Comparison of ENCODE assay signal across 8 cellular contexts in genomic region chr17:58587713-58588117, GRCh38.
A peak's percentile ranks its signal among the peaks of the same experiment; 100 is the strongest.
DNase-seq lines count a peak whose midpoint lies in the region; ATAC-seq and TF ChIP-seq lines count a peak whose summit lies in the region.

No MANE protein-coding gene starts in this region.

- TF ChIP-seq POLR2A in NB4 (IDR thresholded peaks at IDR 0.05; ENCODE audit: extremely low read depth, insufficient read length) (no peak), adrenal gland (IDR thresholded peaks at IDR 0.05) (no peak)

- TF ChIP-seq CTCF in GM12874 (IDR thresholded peaks at IDR 0.05; ENCODE audit: insufficient read depth, low read depth, low read length) (peak; percentile 96), NB4 (IDR thresholded peaks at IDR 0.05; ENCODE audit: low read depth, low read length) (peak; percentile 95), adrenal gland (IDR thresholded peaks at IDR 0.05) (peak; percentile 50 to 88 (median 78))

- H3K9me3 ChIP-seq in adrenal gland (replicated peaks in 1 of 3), result no peaks in the 10 kb centered on the region

- H3K27me3 ChIP-seq in adrenal gland, result no peaks in the 10 kb centered on the region

- H3K4me1 ChIP-seq in adrenal gland (replicated peaks in 1 of 2), result no peaks in the 10 kb centered on the region

- WGBS in adrenal gland, 4 donors, result 0% methylated on average over 1 to 2 of the region's 2 CpGs; no CpG with 5 or more reads in 1 of the 4 donors

- H3K27ac ChIP-seq in adrenal gland, result no peak overlapping the region

- H3K4me3 ChIP-seq in NB4 (ENCODE audit: low read depth, low read length) (no peak overlapping the region), adrenal gland (no peak overlapping the region)

- intact Hi-C loops in adrenal gland (cut with DNase I), result loop anchor here (5.0 to 10.0 kb wide), 2 partner anchors 53 to 420 kb away; no protein-coding TSS in a partner anchor

- no peaks in the 10 kb centered on the region for H3K36me3 ChIP-seq in adrenal gland (replicated peaks in 1 of 2)

- DNase-seq in NB4 (ENCODE audit: low read depth) (peak; percentile 59), T follicular helper cell (ENCODE audit: low read depth) (peak; percentile 30), adrenal gland (peak; percentile 42 to 70 (median 51)), hepatic stellate cell (ENCODE audit: low spot score) (peak; percentile 62), smooth muscle cell of the brain vasculature (ENCODE audit: low read depth, low spot score) (peak; percentile 7)

- no peak for ATAC-seq in HG03439 (IDR thresholded peaks at IDR 0.05; ENCODE audit: unreplicated experiment)
- ATAC-seq in HG02623 (IDR thresholded peaks at IDR 0.05; ENCODE audit: unreplicated experiment), result no peak

Comparison
In these comparisons a context has a peak if more than half of its experiments do, and no peak if none do; other contexts are left out.
1. DNase-seq: peak in every context shown above with its lines; median percentile 62 in hepatic stellate cell; 59 in NB4; 51 in adrenal gland; 30 in T follicular helper cell; 7 in smooth muscle cell of the brain vasculature.